In genomic region chr17:36686123-36686669, GRCh38 we compare ENCODE assay signal across 1 cellular context.
TF ChIP-seq lines count a peak whose summit lies in the region.

No MANE protein-coding gene starts in this region.

TF ChIP-seq in H1, 55 proteins besides CTCF, POLR2A, EP300 and RAD21:
- TF ChIP-seq TCF12 (IDR thresholded peaks at IDR 0.05; ENCODE audit: low read depth, low read length): no peak
- no peak for TF ChIP-seq SRF (IDR thresholded peaks at IDR 0.05; ENCODE audit: low read depth, low read length)
- no peak for TF ChIP-seq USF2 (IDR thresholded peaks at IDR 0.05; ENCODE audit: low read length)
- TF ChIP-seq SP2 (IDR thresholded peaks at IDR 0.05; ENCODE audit: low read length): no peak
- no peak for TF ChIP-seq TAF7 (optimal IDR thresholded peaks at IDR 0.05; ENCODE audit: borderline replicate concordance, low read depth, low read length)
- TF ChIP-seq ATF3 (IDR thresholded peaks at IDR 0.05; ENCODE audit: insufficient read depth, low read depth, low read length): no peak
- TF ChIP-seq SIRT6 (IDR thresholded peaks at IDR 0.05; ENCODE audit: low read length): no peak
- TF ChIP-seq RNF2 (IDR thresholded peaks at IDR 0.05; ENCODE audit: borderline replicate concordance, low read depth, low read length, missing control alignments, poor library complexity, severe bottlenecking): no peak
- TF ChIP-seq KDM5A (IDR thresholded peaks at IDR 0.05; ENCODE audit: low read length): no peak
- no peak for TF ChIP-seq CTBP2 (IDR thresholded peaks at IDR 0.05; ENCODE audit: borderline replicate concordance, insufficient read depth, insufficient read length, low read length)
- no peak for TF ChIP-seq JUND (IDR thresholded peaks at IDR 0.05; ENCODE audit: low read length)
- no peak for TF ChIP-seq KDM4A (IDR thresholded peaks at IDR 0.05; ENCODE audit: low read depth, low read length, severe bottlenecking)
- no peak for TF ChIP-seq E2F6 (IDR thresholded peaks at IDR 0.05)
- no peak for TF ChIP-seq CHD1 (IDR thresholded peaks at IDR 0.05; ENCODE audit: low read depth, low read length)
- TF ChIP-seq SIN3A (conservative IDR thresholded peaks at IDR 0.05 in 1 of 2, IDR thresholded peaks at IDR 0.05 in 1 of 2; ENCODE audit: low read depth in 1 of 2, low read length in 2 of 2): no peak
- TF ChIP-seq EGR1 (IDR thresholded peaks at IDR 0.05; ENCODE audit: borderline replicate concordance, low read depth, low read length): no peak
- TF ChIP-seq BACH1 (IDR thresholded peaks at IDR 0.05; ENCODE audit: low read length): no peak
